11 cellular contexts compared by ENCODE assay signal in genomic region chr3:71150293-71150954, GRCh38.
DNase-seq lines count a peak whose midpoint lies in the region; ATAC-seq, FAIRE-seq and TF ChIP-seq lines count a peak whose summit lies in the region.
"Had no signal": no experiment of that assay in that cellular context is flagged by ENCODE, and none has a peak within 500 bp of the region (broad histone marks: within the 10 kb centered on the region; RNA-seq: fewer than 3 reads in every experiment).

No MANE protein-coding gene starts in this region.

- H4K20me1 ChIP-seq in H9 (ENCODE audit: control insufficient read depth, insufficient read depth, insufficient read length), result no peaks in the 10 kb centered on the region
- H4K20me1 ChIP-seq in OCI-LY3 (ENCODE audit: insufficient read depth, low read length), result no peaks in the 10 kb centered on the region

- H2BK15ac ChIP-seq in H9 (ENCODE audit: low read depth, low read length), result no peak overlapping the region

- no peak overlapping the region for H4K5ac ChIP-seq in H9 (ENCODE audit: insufficient read length, low read depth, low read length)

- no peak overlapping the region for H3K14ac ChIP-seq in H9 (ENCODE audit: insufficient read depth, low read length)

- H3K27me3 ChIP-seq in H9 (ENCODE audit: insufficient read depth, low read length) (no peaks in the 10 kb centered on the region), OCI-LY3 (ENCODE audit: low read depth, low read length) (no peaks in the 10 kb centered on the region), small intestine (ENCODE audit: control insufficient read depth in 2 of 2, insufficient read depth in 2 of 2, low read length in 2 of 2) (no peaks in the 10 kb centered on the region)
- H3K27me3 ChIP-seq in naive thymus-derived CD4-positive, alpha-beta T cell (ENCODE audit: control insufficient read depth in 2 of 2, insufficient read depth in 2 of 2, low read length in 2 of 2), result no peaks in the 10 kb centered on the region
- H3K27me3 ChIP-seq: stomach had no signal

- POLR2A ChIA-PET in activated CD4-positive, alpha-beta T cell treated with anti-CD3 and anti-CD28 coated beads for 36 hours (lab: Charles Lee), result no interaction called here
- POLR2A ChIA-PET in naive thymus-derived CD4-positive, alpha-beta T cell (lab: Charles Lee), result interaction anchor here (0.7 kb wide), 1 partner anchor 14 kb away, joined by 4 read pairs; no protein-coding TSS in a partner anchor

- peak overlapping the region; percentile 34 for H3K27ac Mint-ChIP-seq in activated CD4-positive, alpha-beta T cell treated with anti-CD3 and anti-CD28 coated beads for 36 hours
- peak overlapping the region; percentile 21 to 59 (median 54); a peak in 3 of 7 replicates for H3K27ac Mint-ChIP-seq in H9
- peak overlapping the region in 8 of 9 donors; percentile 40 to 93 (median 86) for H3K27ac Mint-ChIP-seq in naive thymus-derived CD4-positive, alpha-beta T cell

- TF ChIP-seq CTCF in H9 (conservative IDR thresholded peaks at IDR 0.05) (no peak), OCI-LY3 (IDR thresholded peaks at IDR 0.05; ENCODE audit: low read depth, low read length) (no peak)

- no peak overlapping the region for H2AK5ac ChIP-seq in H9 (ENCODE audit: insufficient read length, low read length)

- peaks cover 61% of the 10 kb centered on the region for H3K4me1 Mint-ChIP-seq in activated CD4-positive, alpha-beta T cell treated with anti-CD3 and anti-CD28 coated beads for 36 hours
- H3K4me1 Mint-ChIP-seq in H9, result peaks cover 48 to 50% of the 10 kb centered on the region in 2 experiments
- H3K4me1 Mint-ChIP-seq in naive thymus-derived CD4-positive, alpha-beta T cell, result peaks cover 14 to 92% (median 85%) of the 10 kb centered on the region in 7 donors

- H3K79me1 ChIP-seq in H9 (ENCODE audit: insufficient read depth, low read depth, low read length, poor library complexity, severe bottlenecking), result no peaks in the 10 kb centered on the region

- H3K79me2 ChIP-seq in H9 (ENCODE audit: insufficient read depth, low read length), result no peaks in the 10 kb centered on the region
- H3K79me2 ChIP-seq in OCI-LY3 (ENCODE audit: low read length), result peaks cover 10% of the 10 kb centered on the region; the same call in 1 of the 2 replicates

- intact Hi-C loops in activated CD4-positive, alpha-beta T cell treated with anti-CD3 and anti-CD28 coated beads for 36 hours (cut with DNase I, micrococcal nuclease), result loop anchor here (1.0 to 5.0 kb wide), 2 partner anchors 37 to 76 kb away; no protein-coding TSS in a partner anchor
- intact Hi-C loops in naive thymus-derived CD4-positive, alpha-beta T cell (cut with micrococcal nuclease), result loop anchor here in 1 of 2 donors (2.0 to 5.0 kb wide), 3 partner anchors 16 to 362 kb away; no protein-coding TSS in a partner anchor

- no peak overlapping the region for H3K56ac ChIP-seq in H9 (ENCODE audit: insufficient read length, low read depth, low read length)

- no peak overlapping the region for H4K8ac ChIP-seq in H9 (replicated peaks; ENCODE audit: insufficient read length, low read depth, low read length)

- no peak for FAIRE-seq in small intestine (lab: Jason Lieb, UNC)

- H3T11ph ChIP-seq in H9 (ENCODE audit: low read length), result no peak overlapping the region

- no peaks in the 10 kb centered on the region for H3K27me3 Mint-ChIP-seq in activated CD4-positive, alpha-beta T cell treated with anti-CD3 and anti-CD28 coated beads for 36 hours
- H3K27me3 Mint-ChIP-seq in H9 (ENCODE audit: low read depth), result no peaks in the 10 kb centered on the region
- peaks cover 0 to 2% (median 0%) of the 10 kb centered on the region in 5 donors for H3K27me3 Mint-ChIP-seq in naive thymus-derived CD4-positive, alpha-beta T cell

- DNase-seq in activated CD4-positive, alpha-beta T cell treated with anti-CD3 and anti-CD28 coated beads for 36 hours, result no peak
- DNase-seq in activated CD4-positive, alpha-beta T cell treated with anti-CD3 and anti-CD28 coated beads, Interleukin-2, amount 50 U/mL, for 4 hours, result no peak
- no peak for DNase-seq in H9
- peak in 2 of 9 donors; percentile 22 to 24 for DNase-seq in naive thymus-derived CD4-positive, alpha-beta T cell
- DNase-seq in hypothalamus (lab: John Stamatoyannopoulos, UW), result no peak
- DNase-seq in small intestine, result no peak
- DNase-seq in NOMO-1 treated with dmso at 0.1 percent for 144 hours (lab: John Stamatoyannopoulos, UW; ENCODE audit: unreplicated experiment), result no peak
- DNase-seq: hippocampal formation, stomach had no signal

- no CpG with 5 or more reads among the region's 10 CpGs for WGBS in H9 (ENCODE audit: extremely low coverage, insufficient read length, low lambda C conversion rate)
- 68 to 76% (median 71%) methylated on average over 10 of the region's 10 CpGs for WGBS in small intestine, 3 donors

- H3K36me3 ChIP-seq in OCI-LY3 (replicated peaks; ENCODE audit: low read depth, low read length) (no peaks in the 10 kb centered on the region), small intestine (ENCODE audit: control insufficient read depth in 2 of 2, insufficient read depth in 2 of 2, low read length in 2 of 2) (no peaks in the 10 kb centered on the region)
- peaks cover 0 to 6% (median 0%) of the 10 kb centered on the region in 3 experiments for H3K36me3 ChIP-seq in naive thymus-derived CD4-positive, alpha-beta T cell (ENCODE audit: control insufficient read depth in 2 of 3, insufficient read depth in 3 of 3, low read length in 3 of 3)
- H3K36me3 ChIP-seq: stomach had no signal

- no peak overlapping the region for H4K91ac ChIP-seq in H9 (ENCODE audit: insufficient read length, low read depth, low read length)

- CTCF ChIA-PET in activated CD4-positive, alpha-beta T cell treated with anti-CD3 and anti-CD28 coated beads for 36 hours (lab: Charles Lee), result interaction anchor here (0.9 to 1.2 kb wide), 2 partner anchors 81 to 361 kb away, joined by 3 read pairs; no protein-coding TSS in a partner anchor
- CTCF ChIA-PET in naive thymus-derived CD4-positive, alpha-beta T cell (lab: Charles Lee), result no interaction called here

- ATAC-seq in activated CD4-positive, alpha-beta T cell treated with anti-CD3 and anti-CD28 coated beads for 36 hours, result peak; percentile 87
- peak; percentile 65 for ATAC-seq in naive thymus-derived CD4-positive, alpha-beta T cell

- no peaks in the 10 kb centered on the region for H3K9me3 Mint-ChIP-seq in activated CD4-positive, alpha-beta T cell treated with anti-CD3 and anti-CD28 coated beads for 36 hours (ENCODE audit: low read depth)
- no peaks in the 10 kb centered on the region for H3K9me3 Mint-ChIP-seq in H9
- H3K9me3 Mint-ChIP-seq in naive thymus-derived CD4-positive, alpha-beta T cell, result peaks cover 0 to 1% (median 0%) of the 10 kb centered on the region in 11 donors

- peaks cover 9% of the 10 kb centered on the region; the same call in 1 of the 2 replicates for H3K4me1 ChIP-seq in H9 (ENCODE audit: insufficient read depth, low read length)
- H3K4me1 ChIP-seq in OCI-LY3 (ENCODE audit: low read length), result peaks cover 65% of the 10 kb centered on the region
- H3K4me1 ChIP-seq in naive thymus-derived CD4-positive, alpha-beta T cell (ENCODE audit: control insufficient read depth in 2 of 2, insufficient read depth in 2 of 2, low read length in 2 of 2), result peaks cover 0 to 29% of the 10 kb centered on the region in 2 donors
- peaks cover 2 to 3% of the 10 kb centered on the region in 2 donors for H3K4me1 ChIP-seq in small intestine (ENCODE audit: control insufficient read depth in 2 of 2, insufficient read depth in 1 of 2, low read depth in 1 of 2, low read length in 1 of 2)

- H3K23ac ChIP-seq in H9 (ENCODE audit: insufficient read length, low read depth, low read length), result no peak overlapping the region

- H3K4me3 ChIP-seq in OCI-LY3 (ENCODE audit: low read length) (peak overlapping the region; percentile 68), small intestine (ENCODE audit: low read depth in 1 of 2, low read length in 2 of 2) (no peak overlapping the region)
- H3K4me3 ChIP-seq in naive thymus-derived CD4-positive, alpha-beta T cell (ENCODE audit: low read length), result no peak overlapping the region
- H3K4me3 ChIP-seq: SK-N-MC, stomach had no signal

- H2BK12ac ChIP-seq in H9 (ENCODE audit: insufficient read length, low read depth, low read length), result no peak overlapping the region

- H3K9ac ChIP-seq in H9 (ENCODE audit: extremely low read depth, insufficient read length, low read length), result no peak overlapping the region
- peak overlapping the region; percentile 81 for H3K9ac ChIP-seq in OCI-LY3 (ENCODE audit: low read length)

- H2BK120ac ChIP-seq in H9 (ENCODE audit: low read depth, low read length, poor library complexity, severe bottlenecking), result no peak overlapping the region

- no peak overlapping the region for H2BK20ac ChIP-seq in H9 (ENCODE audit: low read depth, low read length, poor library complexity, severe bottlenecking)

- H3K27ac ChIP-seq in H9 (ENCODE audit: insufficient read length, low read depth, low read length) (no peak overlapping the region), OCI-LY3 (ENCODE audit: low read length) (peak overlapping the region; percentile 91), small intestine (ENCODE audit: low read depth in 1 of 2, low read length in 1 of 2) (no peak overlapping the region)
- H3K27ac ChIP-seq in naive thymus-derived CD4-positive, alpha-beta T cell (ENCODE audit: low read depth, low read length), result peak overlapping the region; percentile 42
- H3K27ac ChIP-seq: SK-N-MC had no signal

- H3K4ac ChIP-seq in H9 (ENCODE audit: low read depth, low read length), result no peak overlapping the region

- H3K18ac ChIP-seq in H9 (ENCODE audit: insufficient read length, low read depth, low read length), result no peak overlapping the region

- H3K4me3 Mint-ChIP-seq in activated CD4-positive, alpha-beta T cell treated with anti-CD3 and anti-CD28 coated beads for 36 hours, result peak overlapping the region; percentile 34
- H3K4me3 Mint-ChIP-seq in H9, result no peak overlapping the region
- peak overlapping the region in 7 of 10 donors; percentile 15 to 58 (median 45) for H3K4me3 Mint-ChIP-seq in naive thymus-derived CD4-positive, alpha-beta T cell

- H3K4me2 ChIP-seq in H9 (ENCODE audit: insufficient read depth, insufficient read length, low read length) (no peak overlapping the region), OCI-LY3 (ENCODE audit: low read length) (peak overlapping the region; percentile 80)

- no peak overlapping the region for H2BK5ac ChIP-seq in H9 (ENCODE audit: insufficient read length, low read length)

- H3K9me3 ChIP-seq in H9 (ENCODE audit: control insufficient read depth, low read depth, low read length) (no peaks in the 10 kb centered on the region), OCI-LY3 (ENCODE audit: insufficient read depth, low read length) (no peaks in the 10 kb centered on the region), small intestine (ENCODE audit: control insufficient read depth, low read depth) (no peaks in the 10 kb centered on the region)
- H3K9me3 ChIP-seq in naive thymus-derived CD4-positive, alpha-beta T cell (ENCODE audit: control insufficient read depth in 2 of 3, low read length in 3 of 3), result no peaks in the 10 kb centered on the region
- H3K9me3 ChIP-seq: stomach had no signal

- no peak overlapping the region for H2AFZ ChIP-seq in H9 (ENCODE audit: low read length)
- H2AFZ ChIP-seq in OCI-LY3 (ENCODE audit: low read depth, low read length), result peak overlapping the region; percentile 18; the same call in 1 of the 2 replicates

- H3K36me3 Mint-ChIP-seq in activated CD4-positive, alpha-beta T cell treated with anti-CD3 and anti-CD28 coated beads for 36 hours (ENCODE audit: low read depth), result peaks cover 23% of the 10 kb centered on the region
- peaks cover 0 to 4% (median 0%) of the 10 kb centered on the region in 3 experiments; a peak in 1 of 7 replicates for H3K36me3 Mint-ChIP-seq in H9 (ENCODE audit: insufficient read depth in 1 of 3, low read depth in 3 of 3)
- H3K36me3 Mint-ChIP-seq in naive thymus-derived CD4-positive, alpha-beta T cell, result peaks cover 0 to 40% (median 10%) of the 10 kb centered on the region in 5 donors

- no peaks in the 10 kb centered on the region for H3K23me2 ChIP-seq in H9 (ENCODE audit: insufficient read length, low read depth, low read length, poor library complexity, severe bottlenecking)

Comparison
In these comparisons a context has a peak if more than half of its experiments do, and no peak if none do; other contexts are left out.
1. H3K27ac Mint-ChIP-seq: peak in every context shown above with its lines; median percentile 86 in naive thymus-derived CD4-positive, alpha-beta T cell; 54 in H9; 34 in activated CD4-positive, alpha-beta T cell treated with anti-CD3 and anti-CD28 coated beads for 36 hours.
2. H3K4me3 Mint-ChIP-seq: peak in activated CD4-positive, alpha-beta T cell treated with anti-CD3 and anti-CD28 coated beads for 36 hours (single experiment) and naive thymus-derived CD4-positive, alpha-beta T cell (7 of 10); none in H9 (0 of 2).
3. H3K27ac ChIP-seq: peak in OCI-LY3 (single experiment) and naive thymus-derived CD4-positive, alpha-beta T cell (single experiment); none in H9 (single experiment) and small intestine (0 of 2).